In genomic region chr4:79209822-79210635, GRCh38 we compare ENCODE assay signal across 13 cellular contexts.
DNase-seq lines count a peak whose midpoint lies in the region; ATAC-seq and TF ChIP-seq lines count a peak whose summit lies in the region.
"Had no signal": no experiment of that assay in that cellular context is flagged by ENCODE, and none has a peak within 500 bp of the region (broad histone marks: within the 10 kb centered on the region; RNA-seq: fewer than 3 reads in every experiment).

No MANE protein-coding gene starts in this region.

- peak overlapping the region; percentile 81 for H3K27ac ChIP-seq in trophoblast cell (ENCODE audit: low read depth, low read length)
- H3K27ac ChIP-seq: left lung had no signal

- DNase-seq in GDM1 (lab: John Stamatoyannopoulos, UW) (peak; percentile 54), NCI-H226 (peak; percentile 22), epithelial cell of esophagus (ENCODE audit: low read depth) (peak; percentile 22), trophoblast cell (peak; percentile 62 to 80), NCI-H1436 (lab: John Stamatoyannopoulos, UW) (no peak)
- DNase-seq in activated CD4-positive, alpha-beta T cell treated with anti-CD3 and anti-CD28 coated beads, Interleukin-2, amount 10 ng/mL, durations not matched to agents 7 days and 5 days = no peak
- no peak for DNase-seq in naive thymus-derived CD8-positive, alpha-beta T cell
- DNase-seq: activated CD8-positive, alpha-beta T cell treated with anti-CD3 and anti-CD28 coated beads, Interleukin-2, amount 10 ng/mL, durations not matched to agents 7 days and 5 days; amniotic stem cell; HCEC 1CT; NCI-H2081 treated with DMSO at 0.1 percent for 48 hours had no signal

- H3K27ac Mint-ChIP-seq in activated CD4-positive, alpha-beta T cell treated with anti-CD3 and anti-CD28 coated beads, Interleukin-2, amount 10 ng/mL, durations not matched to agents 7 days and 5 days = no peak overlapping the region
- no peak overlapping the region for H3K27ac Mint-ChIP-seq in naive thymus-derived CD8-positive, alpha-beta T cell
- H3K27ac Mint-ChIP-seq: activated CD8-positive, alpha-beta T cell treated with anti-CD3 and anti-CD28 coated beads, Interleukin-2, amount 10 ng/mL, durations not matched to agents 7 days and 5 days had no signal

- H3K9me3 ChIP-seq in trophoblast cell (ENCODE audit: insufficient read depth, low read depth, low read length) = no peaks in the 10 kb centered on the region

- no peak overlapping the region for H3K23ac ChIP-seq in trophoblast cell (ENCODE audit: low read length)

- peaks cover 0 to 3% of the 10 kb centered on the region in 2 experiments for H3K36me3 ChIP-seq in trophoblast cell (ENCODE audit: control insufficient read depth in 1 of 2, insufficient read depth in 2 of 2, low read length in 2 of 2)
- H3K36me3 ChIP-seq: left lung had no signal

- H3K4me1 Mint-ChIP-seq in activated CD4-positive, alpha-beta T cell treated with anti-CD3 and anti-CD28 coated beads, Interleukin-2, amount 10 ng/mL, durations not matched to agents 7 days and 5 days = no peaks in the 10 kb centered on the region
- H3K4me1 Mint-ChIP-seq in naive thymus-derived CD8-positive, alpha-beta T cell = no peaks in the 10 kb centered on the region

- no peaks in the 10 kb centered on the region for H3K79me2 ChIP-seq in trophoblast cell (ENCODE audit: control insufficient read depth, insufficient read depth, low read length, poor library complexity)

- H2BK120ac ChIP-seq in trophoblast cell (ENCODE audit: insufficient read depth, low read length, poor library complexity) = peak overlapping the region; percentile 67

- no peaks in the 10 kb centered on the region for H3K9me3 Mint-ChIP-seq in activated CD4-positive, alpha-beta T cell treated with anti-CD3 and anti-CD28 coated beads, Interleukin-2, amount 10 ng/mL, durations not matched to agents 7 days and 5 days
- peaks cover 0 to 15% (median 5%) of the 10 kb centered on the region in 9 donors for H3K9me3 Mint-ChIP-seq in naive thymus-derived CD8-positive, alpha-beta T cell

- H3K18ac ChIP-seq in trophoblast cell (ENCODE audit: low read length) = peak overlapping the region; percentile 21

- H3K14ac ChIP-seq in trophoblast cell (ENCODE audit: low read length) = peak overlapping the region; percentile 33

- no peak overlapping the region for H4K8ac ChIP-seq in trophoblast cell (ENCODE audit: low read depth, low read length)

- H3K27me3 Mint-ChIP-seq in activated CD4-positive, alpha-beta T cell treated with anti-CD3 and anti-CD28 coated beads, Interleukin-2, amount 10 ng/mL, durations not matched to agents 7 days and 5 days = no peaks in the 10 kb centered on the region
- H3K27me3 Mint-ChIP-seq in naive thymus-derived CD8-positive, alpha-beta T cell = peaks cover 0 to 5% (median 0%) of the 10 kb centered on the region in 5 donors

- WGBS in trophoblast cell (ENCODE audit: extremely low coverage, insufficient coverage, insufficient read length) = no CpG with 5 or more reads among the region's 14 CpGs

- H3K4me2 ChIP-seq in trophoblast cell (ENCODE audit: low read length) = no peak overlapping the region

- no peak for TF ChIP-seq CTCF in epithelial cell of esophagus (IDR thresholded peaks at IDR 0.05; ENCODE audit: insufficient read depth, low read depth, low read length, missing control alignments)

- no peaks in the 10 kb centered on the region for H3K27me3 ChIP-seq in trophoblast cell (ENCODE audit: insufficient read depth, low read length)
- H3K27me3 ChIP-seq: left lung had no signal

- H2BK12ac ChIP-seq in trophoblast cell (ENCODE audit: low read length) = peak overlapping the region; percentile 81

- no peak overlapping the region for H3K4ac ChIP-seq in trophoblast cell (ENCODE audit: low read depth, low read length)

- H2AFZ ChIP-seq in trophoblast cell (ENCODE audit: insufficient read depth, low read length, poor library complexity) = peak overlapping the region; percentile 28

- peaks cover 2 to 7% of the 10 kb centered on the region in 2 experiments for H3K4me1 ChIP-seq in trophoblast cell (ENCODE audit: control insufficient read depth in 1 of 2, insufficient read depth in 2 of 2, low read length in 2 of 2)
- H3K4me1 ChIP-seq: left lung had no signal

- no peaks in the 10 kb centered on the region for H3K36me3 Mint-ChIP-seq in activated CD4-positive, alpha-beta T cell treated with anti-CD3 and anti-CD28 coated beads, Interleukin-2, amount 10 ng/mL, durations not matched to agents 7 days and 5 days (ENCODE audit: low read depth)
- peaks cover 0 to 2% (median 0%) of the 10 kb centered on the region in 3 donors for H3K36me3 Mint-ChIP-seq in naive thymus-derived CD8-positive, alpha-beta T cell

- CTCF ChIA-PET in activated CD4-positive, alpha-beta T cell treated with anti-CD3 and anti-CD28 coated beads, Interleukin-2, amount 10 ng/mL, durations not matched to agents 7 days and 5 days (lab: Charles Lee) = no interaction called here

- H4K91ac ChIP-seq in trophoblast cell (ENCODE audit: low read depth, low read length) = peak overlapping the region; percentile 75

- no peak overlapping the region for H4K12ac ChIP-seq in trophoblast cell (ENCODE audit: low read depth, low read length)

- H2AK5ac ChIP-seq in trophoblast cell (ENCODE audit: low read length) = no peak overlapping the region

- ATAC-seq in HG03108 (IDR thresholded peaks at IDR 0.05; ENCODE audit: unreplicated experiment) = no peak
- ATAC-seq in naive thymus-derived CD8-positive, alpha-beta T cell = no peak
- ATAC-seq: activated CD8-positive, alpha-beta T cell treated with anti-CD3 and anti-CD28 coated beads, Interleukin-2, amount 10 ng/mL, durations not matched to agents 7 days and 5 days; left lung had no signal

- no peak overlapping the region for H3K4me3 Mint-ChIP-seq in activated CD4-positive, alpha-beta T cell treated with anti-CD3 and anti-CD28 coated beads, Interleukin-2, amount 10 ng/mL, durations not matched to agents 7 days and 5 days
- H3K4me3 Mint-ChIP-seq in naive thymus-derived CD8-positive, alpha-beta T cell = no peak overlapping the region
- H3K4me3 Mint-ChIP-seq: activated CD8-positive, alpha-beta T cell treated with anti-CD3 and anti-CD28 coated beads, Interleukin-2, amount 10 ng/mL, durations not matched to agents 7 days and 5 days had no signal

- no peak overlapping the region for H3K9ac ChIP-seq in trophoblast cell (ENCODE audit: low read length)

- peak overlapping the region; percentile 61 for H2BK5ac ChIP-seq in trophoblast cell (ENCODE audit: low read depth, low read length, poor library complexity)

- POLR2A ChIA-PET in activated CD4-positive, alpha-beta T cell treated with anti-CD3 and anti-CD28 coated beads, Interleukin-2, amount 10 ng/mL, durations not matched to agents 7 days and 5 days (lab: Charles Lee) = no interaction called here
- POLR2A ChIA-PET in naive thymus-derived CD8-positive, alpha-beta T cell (lab: Charles Lee) = no interaction called here

- no peak overlapping the region for H3K4me3 ChIP-seq in epithelial cell of esophagus (ENCODE audit: low read length)
- H3K4me3 ChIP-seq in trophoblast cell (ENCODE audit: low read depth, low read length) = no peak overlapping the region
- H3K4me3 ChIP-seq: left lung had no signal

- peaks cover 9% of the 10 kb centered on the region for H3K79me1 ChIP-seq in trophoblast cell (ENCODE audit: low read length)

Comparison
In these comparisons a context has a peak if more than half of its experiments do, and no peak if none do; other contexts are left out.
1. DNase-seq: peak in GDM1 (single experiment), NCI-H226 (single experiment), epithelial cell of esophagus (single experiment) and trophoblast cell (2 of 2); none in activated CD4-positive, alpha-beta T cell treated with anti-CD3 and anti-CD28 coated beads, Interleukin-2, amount 10 ng/mL, durations not matched to agents 7 days and 5 days (single experiment), naive thymus-derived CD8-positive, alpha-beta T cell (0 of 10) and NCI-H1436 (single experiment).